Comparison of ENCODE assay signal across 8 cellular contexts in genomic region chr20:46406200-46406985, GRCh38. TPM values are rescaled to one million over a fixed set of nuclear protein-coding genes. Genes with fewer than 3 reads are reported as not detected.
DNase-seq lines count a peak whose midpoint lies in the region; ATAC-seq and TF ChIP-seq lines count a peak whose summit lies in the region.

Gene ELMO2 (minus strand): TSS chr20:46406615. CDS start chr20:46394482, 12,133 bp downstream.

- ATAC-seq in GM19324 (IDR thresholded peaks at IDR 0.05; ENCODE audit: low FRiP score, unreplicated experiment) (peak; percentile 93), HG03469 (IDR thresholded peaks at IDR 0.05; ENCODE audit: unreplicated experiment) (peak; percentile 58), left lung (peak; percentile 92)

- peak within 1 kb of the TSS; percentile 95 for H3K27ac Mint-ChIP-seq in activated CD4-positive, alpha-beta T cell treated with anti-CD3 and anti-CD28 coated beads, Interleukin-2, amount 10 ng/mL, durations not matched to agents 7 days and 5 days

- intact Hi-C loops in left lung (cut with DNase I), result no loop called here

- CTCF ChIA-PET in BJ (lab: Yijun Ruan, JAX), result interaction anchor here (0.7 to 1.6 kb wide), 9 partner anchors 43 to 392 kb away, joined by 3 to 9 read pairs (median 5); no protein-coding TSS in a partner anchor
- CTCF ChIA-PET in activated CD4-positive, alpha-beta T cell treated with anti-CD3 and anti-CD28 coated beads, Interleukin-2, amount 10 ng/mL, durations not matched to agents 7 days and 5 days (lab: Charles Lee), result interaction anchor here (0.6 to 2.1 kb wide), 9 partner anchors 12 to 521 kb away, joined by 3 to 8 read pairs (median 3); no protein-coding TSS in a partner anchor

- H3K9me3 Mint-ChIP-seq in activated CD4-positive, alpha-beta T cell treated with anti-CD3 and anti-CD28 coated beads, Interleukin-2, amount 10 ng/mL, durations not matched to agents 7 days and 5 days, result no peaks in the 10 kb centered on the region

- peak; percentile 77 for DNase-seq in BJ (ENCODE audit: low read depth)
- peak; percentile 98 for DNase-seq in NCI-H526 treated with DMSO at 0.1 percent for 48 hours (lab: John Stamatoyannopoulos, UW)
- peak; percentile 97 for DNase-seq in activated CD4-positive, alpha-beta T cell treated with anti-CD3 and anti-CD28 coated beads, Interleukin-2, amount 10 ng/mL, durations not matched to agents 7 days and 5 days
- DNase-seq in dedifferentiated amniotic fluid mesenchymal stem cell (ENCODE audit: extremely low spot score), result peak; percentile 96
- peak; percentile 97 to 98 for DNase-seq in left lung
- peak; percentile 90 to 91 for DNase-seq in stimulated activated CD4-positive, alpha-beta T cell treated with anti-CD3 and anti-CD28 coated beads, Interleukin-2, amount 100 ng/mL, for 48 hours

- H3K4me3 Mint-ChIP-seq in activated CD4-positive, alpha-beta T cell treated with anti-CD3 and anti-CD28 coated beads, Interleukin-2, amount 10 ng/mL, durations not matched to agents 7 days and 5 days, result peak within 1 kb of the TSS; percentile 98

- H3K27me3 ChIP-seq in BJ (ENCODE audit: control insufficient read depth, insufficient read depth, low read length) (no peaks in the 10 kb centered on the region), left lung (no peaks in the 10 kb centered on the region)

- H3K27me3 Mint-ChIP-seq in activated CD4-positive, alpha-beta T cell treated with anti-CD3 and anti-CD28 coated beads, Interleukin-2, amount 10 ng/mL, durations not matched to agents 7 days and 5 days, result no peaks in the 10 kb centered on the region

- peak within 1 kb of the TSS; percentile 93 to 94 for H3K27ac ChIP-seq in left lung

- peaks cover 22% of the 10 kb centered on the region for H3K36me3 Mint-ChIP-seq in activated CD4-positive, alpha-beta T cell treated with anti-CD3 and anti-CD28 coated beads, Interleukin-2, amount 10 ng/mL, durations not matched to agents 7 days and 5 days (ENCODE audit: low read depth)

- H3K36me3 ChIP-seq in BJ (ENCODE audit: control insufficient read depth, insufficient read depth, low read length), result no peaks in the 10 kb centered on the region
- no peaks in the 10 kb centered on the region for H3K36me3 ChIP-seq in left lung

- H3K4me1 Mint-ChIP-seq in activated CD4-positive, alpha-beta T cell treated with anti-CD3 and anti-CD28 coated beads, Interleukin-2, amount 10 ng/mL, durations not matched to agents 7 days and 5 days, result peaks cover 74% of the 10 kb centered on the region

- POLR2A ChIA-PET in BJ (lab: Charles Lee), result interaction anchor here (0.7 kb wide), 1 partner anchor 43 kb away, joined by 4 read pairs; no protein-coding TSS in a partner anchor
- POLR2A ChIA-PET in activated CD4-positive, alpha-beta T cell treated with anti-CD3 and anti-CD28 coated beads, Interleukin-2, amount 10 ng/mL, durations not matched to agents 7 days and 5 days (lab: Charles Lee), result interaction anchor here (0.7 kb wide), 2 partner anchors 43 to 1102 kb away, joined by 3 to 6 read pairs; no protein-coding TSS in a partner anchor

- no peaks in the 10 kb centered on the region for H3K9me3 ChIP-seq in left lung

- H3K4me3 ChIP-seq in BJ (ENCODE audit: low read depth, low read length) (peak within 1 kb of the TSS; percentile 79), left lung (peak within 1 kb of the TSS; percentile 84 to 88)

- peaks cover 29 to 61% of the 10 kb centered on the region in 2 donors for H3K4me1 ChIP-seq in left lung

- no peak for TF ChIP-seq CTCF in BJ (IDR thresholded peaks at IDR 0.05; ENCODE audit: insufficient read depth, low read depth, low read length)
- TF ChIP-seq CTCF in left lung (IDR thresholded peaks at IDR 0.05), result peak in 1 of 2 donors; percentile 63

RNA-seq across cellular contexts. Expression of gene ELMO2, which starts in this region (rescaled TPM):
- 46.8 and 62.2 TPM in 2 replicates for polyA plus RNA-seq in BJ (2011; rRNA removed)
- polyA minus RNA-seq in BJ (2011; rRNA and poly(A)+ RNA removed), result 49.3 and 61.5 TPM in 2 replicates
- total RNA-seq in activated CD4-positive, alpha-beta T cell treated with anti-CD3 and anti-CD28 coated beads, Interleukin-2, amount 10 ng/mL, durations not matched to agents 7 days and 5 days, result 10 to 100 TPM; 71.3 to 75.2 TPM
- total RNA-seq in left lung, result 10 to 100 TPM; 56.2 to 58.3 TPM

Comparison
In these comparisons a context has a peak if more than half of its experiments do, and no peak if none do; other contexts are left out.
1. Peak in every context shown above with its lines: DNase-seq, ATAC-seq, H3K4me3 ChIP-seq and H3K27ac ChIP-seq.